Comparison of ENCODE assay signal across 8 cellular contexts in the genomic region with DNA sequence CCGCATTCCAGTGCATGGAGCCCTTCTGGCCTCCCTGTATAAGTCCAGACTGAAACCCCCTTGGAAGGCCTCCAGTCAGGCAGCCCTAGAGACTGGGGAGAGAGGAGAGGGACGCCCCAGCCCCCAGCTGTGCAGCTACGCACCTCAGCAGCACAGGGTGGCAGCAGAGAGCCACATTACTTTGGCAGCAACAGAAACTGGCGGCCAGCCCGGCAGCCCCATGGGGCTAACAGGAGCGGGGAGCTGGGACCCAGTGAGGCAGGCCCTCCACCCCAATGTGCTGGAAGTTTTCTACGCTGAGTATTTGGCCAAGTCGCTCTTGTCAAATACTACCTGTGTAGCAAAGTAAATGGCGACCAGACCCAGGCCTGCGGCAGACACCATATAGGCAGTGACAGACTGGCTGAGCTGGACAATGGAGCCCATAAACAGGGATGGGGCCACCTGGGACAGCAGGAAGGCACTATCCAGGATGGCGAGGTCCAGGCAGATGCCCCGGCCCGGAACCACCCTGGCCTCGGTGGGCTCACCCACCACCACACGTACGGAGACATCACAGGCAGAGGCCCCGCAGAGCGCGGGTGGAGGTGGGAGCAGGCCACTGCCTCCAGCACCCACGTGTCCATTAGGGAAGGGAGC. TPM values are rescaled to one million over a fixed set of nuclear protein-coding genes. Genes with fewer than 3 reads are reported as not detected.
DNase-seq lines count a peak whose midpoint lies in the region; ATAC-seq and TF ChIP-seq lines count a peak whose summit lies in the region.

No MANE protein-coding gene starts in this region.

- H4K20me1 ChIP-seq in PC-9 (ENCODE audit: insufficient read depth) = 0 out of 2 replicates have a peak, but pooled peaks cover 4% of the 10 kb centered on the region

- no peak overlapping the region for H2AFZ ChIP-seq in PC-9

- CTCF ChIA-PET in PC-9 (lab: Charles Lee) = interaction anchor here (0.5 to 3.8 kb wide), 12 partner anchors 27 to 318 kb away, joined by 3 to 96 read pairs (median 4); partner anchors contain the start of gene ELK4

- H3K9me2 ChIP-seq in PC-9 (ENCODE audit: insufficient read depth) = no peaks in the 10 kb centered on the region

- intact Hi-C loops in PC-9 (cut with micrococcal nuclease; ENCODE audit: unreplicated experiment) = loop anchor here (1.0 to 5.0 kb wide), 3 partner anchors 52 to 262 kb away; no protein-coding TSS in a partner anchor

- H3K4me2 ChIP-seq in PC-9 = no peak overlapping the region

- peaks cover 3% of the 10 kb centered on the region; the same call in 1 of the 2 replicates for H3K27me3 ChIP-seq in BE2C
- no peaks in the 10 kb centered on the region for H3K27me3 ChIP-seq in HL-60 (ENCODE audit: insufficient read depth, poor library complexity, severe bottlenecking)
- no peaks in the 10 kb centered on the region for H3K27me3 ChIP-seq in PC-9 (ENCODE audit: insufficient read depth, low read depth)
- H3K27me3 ChIP-seq in neutrophil = peaks cover 14% of the 10 kb centered on the region
- H3K27me3 ChIP-seq in suprapubic skin = no peaks in the 10 kb centered on the region

- H3K79me2 ChIP-seq in PC-9 (ENCODE audit: low read depth) = peaks cover 11% of the 10 kb centered on the region

- BruUV-seq in PC-9 (replicated peaks; lab: Mats Ljungman, UMichigan) = no TSS peak

- H3K4me3 ChIP-seq in BE2C (ENCODE audit: low read depth, low read length) (no peak overlapping the region), HL-60 (replicated peaks; ENCODE audit: insufficient read depth, low read length) (no peak overlapping the region), PC-9 (no peak overlapping the region), fibroblast of pulmonary artery (replicated peaks; ENCODE audit: low read depth, low read length) (no peak overlapping the region), neutrophil (ENCODE audit: low read depth in 1 of 2, low read length in 1 of 2) (no peak overlapping the region), suprapubic skin (no peak overlapping the region)

- H3K36me3 ChIP-seq in BE2C = no peaks in the 10 kb centered on the region
- H3K36me3 ChIP-seq in PC-9 (ENCODE audit: low read depth) = 0 out of 2 replicates have a peak, but pooled peaks cover 21% of the 10 kb centered on the region
- H3K36me3 ChIP-seq in neutrophil = no peaks in the 10 kb centered on the region
- no peaks in the 10 kb centered on the region for H3K36me3 ChIP-seq in suprapubic skin

- TF ChIP-seq POLR2A in suprapubic skin (IDR thresholded peaks at IDR 0.05) = no peak

- TF ChIP-seq CTCF in BE2C (IDR thresholded peaks at IDR 0.05; ENCODE audit: low read depth, low read length) = peak; percentile 91
- TF ChIP-seq CTCF in HL-60 (IDR thresholded peaks at IDR 0.05; ENCODE audit: insufficient read depth, low read length) = peak; percentile 91
- peak; percentile 92 for TF ChIP-seq CTCF in PC-9 (conservative IDR thresholded peaks at IDR 0.05)
- peak; percentile 86 for TF ChIP-seq CTCF in fibroblast of pulmonary artery (IDR thresholded peaks at IDR 0.05; ENCODE audit: low read length, missing control alignments)
- TF ChIP-seq CTCF in neutrophil (IDR thresholded peaks at IDR 0.05) = peak; percentile 26
- peak; percentile 57 to 86 for TF ChIP-seq CTCF in suprapubic skin (IDR thresholded peaks at IDR 0.05)

- H3F3A ChIP-seq in PC-9 (ENCODE audit: insufficient read depth, low read depth) = peaks cover 17% of the 10 kb centered on the region

- no peak for TF ChIP-seq EP300 in suprapubic skin (IDR thresholded peaks at IDR 0.05)

- POLR2A ChIA-PET in PC-9 (lab: Charles Lee; ENCODE audit: unreplicated experiment) = interaction anchor here (1.1 kb wide), 1 partner anchor 27 kb away, joined by 3 read pairs; no protein-coding TSS in a partner anchor

- ATAC-seq in GM19043 (IDR thresholded peaks at IDR 0.05; ENCODE audit: low read depth, unreplicated experiment) = peak; percentile 61

- no peak overlapping the region for H3K27ac ChIP-seq in HL-60 (replicated peaks)
- H3K27ac ChIP-seq in PC-9 = no peak overlapping the region
- no peak overlapping the region for H3K27ac ChIP-seq in neutrophil
- H3K27ac ChIP-seq in suprapubic skin = no peak overlapping the region

- H3K9me3 ChIP-seq in BE2C = no peaks in the 10 kb centered on the region
- no peaks in the 10 kb centered on the region for H3K9me3 ChIP-seq in PC-9 (ENCODE audit: insufficient read depth, low read depth)
- no peaks in the 10 kb centered on the region for H3K9me3 ChIP-seq in neutrophil
- H3K9me3 ChIP-seq in suprapubic skin = no peaks in the 10 kb centered on the region

- peak; percentile 88 for DNase-seq in BE2C
- DNase-seq in HL-60 (ENCODE audit: low read depth in 1 of 2, low spot score in 1 of 2) = peak in 1 of 2 experiments; percentile 69
- DNase-seq in PC-9 = peak in 1 of 2 experiments; percentile 74
- peak; percentile 46 for DNase-seq in activated T-helper 1 cell treated with Interleukin-2 at 50 U/mL for 16 hours (ENCODE audit: low read depth)
- DNase-seq in fibroblast of pulmonary artery (ENCODE audit: low read depth) = peak; percentile 67
- peak; percentile 82 to 87 for DNase-seq in suprapubic skin (ENCODE audit: low spot score in 2 of 2)

- H3K4me1 ChIP-seq in BE2C = no peaks in the 10 kb centered on the region; the same call in 1 of the 2 replicates
- peaks cover 27% of the 10 kb centered on the region for H3K4me1 ChIP-seq in PC-9 (replicated peaks; ENCODE audit: insufficient read depth)
- H3K4me1 ChIP-seq in neutrophil (ENCODE audit: control insufficient read depth in 1 of 2, insufficient read depth in 1 of 2, low read depth in 1 of 2, low read length in 1 of 2) = no peaks in the 10 kb centered on the region
- peaks cover 15% of the 10 kb centered on the region for H3K4me1 ChIP-seq in suprapubic skin

- 53% methylated on average over 7 of the region's 20 CpGs for WGBS in suprapubic skin

RNA-seq across cellular contexts. Expression of gene SLC45A3, which starts 21.2 kb away (rescaled TPM):
- 0.26 TPM for polyA plus RNA-seq in BE2C (2012; ENCODE audit: insufficient read depth, insufficient read length, low read depth)
- total RNA-seq in PC-9 (2021) (15.2 and 19.9 TPM in 2 replicates), suprapubic skin (1 to 10 TPM; 1.4 to 3.3 (median 2.2) TPM)

RNA-seq across cellular contexts. Expression of gene ELK4, which starts 27.3 kb away (rescaled TPM):
- polyA plus RNA-seq in BE2C (2012; ENCODE audit: insufficient read depth, insufficient read length, low read depth) = 9.0 TPM
- total RNA-seq in PC-9 (2021) (40.3 and 48.1 TPM in 2 replicates), suprapubic skin (10 to 100 TPM; 30.9 to 52.6 (median 43.8) TPM)

Comparison
In these comparisons a context has a peak if more than half of its experiments do, and no peak if none do; other contexts are left out.
1. CTCF ChIP-seq: peak in every context shown above with its lines; median percentile 92 in PC-9; 91 in BE2C; 91 in HL-60; 86 in fibroblast of pulmonary artery; 72 in suprapubic skin; 26 in neutrophil.